ENCODE assay signal across 22 cellular contexts in genomic region chr19:19098084-19098702, GRCh38. TPM values are rescaled to one million over a fixed set of nuclear protein-coding genes. Genes with fewer than 3 reads are reported as not detected.
DNase-seq lines count a peak whose midpoint lies in the region; ATAC-seq and TF ChIP-seq lines count a peak whose summit lies in the region.
"Had no signal": no experiment of that assay in that cellular context is flagged by ENCODE, and none has a peak within 500 bp of the region (broad histone marks: within the 10 kb centered on the region; RNA-seq: fewer than 3 reads in every experiment).

No MANE protein-coding gene starts in this region.

- H3K36me3 ChIP-seq in RWPE2 (ENCODE audit: low read depth) (no peaks in the 10 kb centered on the region), right lobe of liver (peaks cover 0 to 5% (median 0%) of the 10 kb centered on the region in 4 donors), upper lobe of right lung (no peaks in the 10 kb centered on the region)
- H3K36me3 ChIP-seq: HAP-1, MG63, SJCRH30 had no signal

- no peak for DNase-seq in RWPE2 (ENCODE audit: low spot score)
- peak; percentile 10 for DNase-seq in epithelial cell of esophagus (ENCODE audit: low read depth)
- no peak for DNase-seq in right lobe of liver
- DNase-seq in upper lobe of right lung: no peak
- no peak for DNase-seq in amygdala (lab: John Stamatoyannopoulos, UW)
- no peak for DNase-seq in NCI-H226
- DNase-seq: CD4-positive, CD25-positive, alpha-beta regulatory T cell; COR-L47; DMS79 treated with DMSO at 0.1 percent for 48 hours; Kasumi-1; MG63; NCI-H1048; NCI-H1417 treated with DMSO at 0.1 percent for 48 hours; NCI-H187 treated with DMSO at 0.1 percent for 48 hours; NCI-H510A treated with DMSO at 0.1 percent for 48 hours; NCI-H748 treated with DMSO at 0.1 percent for 48 hours; SJCRH30 had no signal

- H3K27me3 ChIP-seq in RWPE2 (ENCODE audit: insufficient read depth, poor library complexity, severe bottlenecking) (no peaks in the 10 kb centered on the region), right lobe of liver (no peaks in the 10 kb centered on the region), upper lobe of right lung (no peaks in the 10 kb centered on the region)
- H3K27me3 ChIP-seq: MG63, SJCRH30 had no signal

- WGBS in right lobe of liver (ENCODE audit: insufficient coverage, low coverage, low lambda C conversion rate, missing lambda C conversion rate): 37% methylated on average over 8 of the region's 9 CpGs

- H3K4me1 ChIP-seq in RWPE2 (ENCODE audit: insufficient read depth, poor library complexity, severe bottlenecking) (no peaks in the 10 kb centered on the region), right lobe of liver (peaks cover 0 to 77% (median 34%) of the 10 kb centered on the region in 4 donors), upper lobe of right lung (no peaks in the 10 kb centered on the region)
- H3K4me1 ChIP-seq: HAP-1, SJCRH30 had no signal

- ATAC-seq in RWPE2 (ENCODE audit: low read depth): peak; percentile 41; the same call in 1 of the 3 replicates
- peak in 1 of 4 donors; percentile 31 for ATAC-seq in right lobe of liver
- peak; percentile 22 for ATAC-seq in upper lobe of right lung
- ATAC-seq in GM21723 (IDR thresholded peaks at IDR 0.05; ENCODE audit: unreplicated experiment): no peak
- ATAC-seq: GM12878, GM23338, Panc1 had no signal

- intact Hi-C loops in right lobe of liver (cut with DNase I): no loop called here
- intact Hi-C loops in upper lobe of right lung (cut with DNase I): no loop called here

- H3K4me3 ChIP-seq in RWPE2 (ENCODE audit: severe bottlenecking): no peak overlapping the region
- H3K4me3 ChIP-seq in epithelial cell of esophagus (ENCODE audit: low read length): no peak overlapping the region
- H3K4me3 ChIP-seq in right lobe of liver: no peak overlapping the region
- no peak overlapping the region for H3K4me3 ChIP-seq in upper lobe of right lung
- H3K4me3 ChIP-seq: GM12878, GM23338, HAP-1, MG63, SJCRH30 had no signal

- TF ChIP-seq POLR2A in right lobe of liver (IDR thresholded peaks at IDR 0.05): no peak

- no peak overlapping the region for H3K27ac ChIP-seq in RWPE2 (ENCODE audit: poor library complexity, severe bottlenecking)
- H3K27ac ChIP-seq in right lobe of liver: peak overlapping the region; percentile 85 to 98 (median 91)
- no peak overlapping the region for H3K27ac ChIP-seq in upper lobe of right lung
- H3K27ac ChIP-seq: SJCRH30 had no signal

- no peak for TF ChIP-seq CTCF in RWPE2 (IDR thresholded peaks at IDR 0.05; ENCODE audit: poor library complexity, severe bottlenecking)
- TF ChIP-seq CTCF in epithelial cell of esophagus (IDR thresholded peaks at IDR 0.05; ENCODE audit: insufficient read depth, low read depth, low read length, missing control alignments): no peak
- TF ChIP-seq CTCF in right lobe of liver (IDR thresholded peaks at IDR 0.05): no peak
- TF ChIP-seq CTCF in upper lobe of right lung (IDR thresholded peaks at IDR 0.05): no peak

- H3K9me3 ChIP-seq in RWPE2 (ENCODE audit: severe bottlenecking) (no peaks in the 10 kb centered on the region), right lobe of liver (no peaks in the 10 kb centered on the region), upper lobe of right lung (no peaks in the 10 kb centered on the region)
- H3K9me3 ChIP-seq: HAP-1, MG63, SJCRH30 had no signal

RNA-seq across cellular contexts. Expression of gene SLC25A42, which starts 34.4 kb away (rescaled TPM):
- total RNA-seq in right lobe of liver (10 to 100 TPM; 20.7 to 80.7 (median 69.7) TPM), upper lobe of right lung (12.7 TPM)

RNA-seq across cellular contexts. Expression of gene TMEM161A, which starts 40.1 kb away (rescaled TPM):
- 10 to 100 TPM; 20.2 to 29.4 (median 22.2) TPM for total RNA-seq in right lobe of liver
- total RNA-seq in upper lobe of right lung: 31.0 TPM

Comparison
In these comparisons a context has a peak if more than half of its experiments do, and no peak if none do; other contexts are left out.
1. H3K27ac ChIP-seq: peak in right lobe of liver (3 of 3); none in RWPE2 (single experiment) and upper lobe of right lung (single experiment).